8 cellular contexts compared by ENCODE assay signal in the genomic region with DNA sequence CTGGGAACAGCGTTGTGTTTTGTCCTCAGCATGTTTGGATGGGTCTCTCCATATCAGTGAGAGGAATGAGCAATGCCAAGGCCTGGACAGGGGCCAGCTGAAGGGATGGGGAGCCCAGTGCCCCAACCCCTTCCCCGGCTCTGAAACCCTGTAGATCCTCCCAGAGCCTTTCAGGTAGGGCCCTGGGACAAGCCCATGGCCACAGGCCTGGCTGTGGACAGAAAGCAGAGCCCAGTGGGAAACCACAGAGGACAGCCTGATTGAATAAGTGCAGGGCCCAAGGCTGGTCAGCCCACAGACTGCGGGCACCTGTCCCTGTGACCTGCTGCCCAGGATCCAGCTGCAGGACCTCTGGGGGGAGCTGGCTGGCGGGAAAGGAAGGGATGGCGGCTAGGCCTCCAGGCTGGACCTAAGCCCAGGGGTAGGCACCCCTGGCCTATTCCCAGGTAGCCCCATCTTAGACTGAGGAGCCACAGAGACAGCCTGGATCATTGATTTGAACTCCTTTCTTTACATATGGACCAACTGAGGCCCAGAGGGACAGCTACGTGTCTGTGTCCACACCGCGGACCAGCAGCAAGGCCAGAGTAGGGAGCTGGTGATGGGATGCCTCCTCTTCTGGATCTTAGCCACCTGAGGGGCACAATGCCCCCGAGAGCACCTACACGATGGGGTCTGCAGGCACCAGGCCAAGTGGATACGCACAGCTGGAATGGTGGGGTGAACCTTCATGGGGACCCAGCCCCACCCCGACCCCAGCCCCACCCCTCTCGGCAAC. TPM values are rescaled to one million over a fixed set of nuclear protein-coding genes. Genes with fewer than 3 reads are reported as not detected.
DNase-seq lines count a peak whose midpoint lies in the region; ATAC-seq, FAIRE-seq and TF ChIP-seq lines count a peak whose summit lies in the region.

No MANE protein-coding gene starts in this region.

- H3K4me3 ChIP-seq in K562 = peak overlapping the region; percentile 78; the same call in 1 of the 2 replicates
- H3K4me3 ChIP-seq in mesendoderm (ENCODE audit: low read length) = no peak overlapping the region
- peak overlapping the region; percentile 90 for H3K4me3 ChIP-seq in urinary bladder (ENCODE audit: low read depth, low read length)

- BruUV-seq in K562 (replicated peaks; lab: Mats Ljungman, UMichigan) = no TSS peak

- intact Hi-C loops in K562 (cut with micrococcal nuclease) = no loop called here

- H4K20me1 ChIP-seq in K562 (replicated peaks; ENCODE audit: control insufficient read depth, insufficient read depth, low read length) = no peaks in the 10 kb centered on the region

- H3K4me2 ChIP-seq in K562 (ENCODE audit: insufficient read depth, low read length) (peak overlapping the region; percentile 86; the same call in 1 of the 2 replicates), mesendoderm (ENCODE audit: low read length) (no peak overlapping the region)

- no peak for TF ChIP-seq POLR2A in K562 (conservative IDR thresholded peaks at IDR 0.05)

- no peak overlapping the region for H2BK5ac ChIP-seq in mesendoderm (ENCODE audit: low read length)

- peak overlapping the region; percentile 89 for H3K56ac ChIP-seq in mesendoderm (ENCODE audit: low read length)

- peaks cover 29 to 53% of the 10 kb centered on the region in 2 experiments for H3K4me1 ChIP-seq in K562 (replicated peaks in 1 of 2; ENCODE audit: control insufficient read depth in 2 of 2, insufficient read depth in 2 of 2, low read length in 2 of 2)
- H3K4me1 ChIP-seq in mesendoderm (ENCODE audit: control insufficient read depth, low read depth, low read length) = peaks cover 5% of the 10 kb centered on the region
- peaks cover 2% of the 10 kb centered on the region for H3K4me1 ChIP-seq in urinary bladder (ENCODE audit: insufficient read depth)

- no peak overlapping the region for H3K23ac ChIP-seq in mesendoderm (ENCODE audit: low read length)

- no peak for DNase-seq in activated naive CD4-positive, alpha-beta T cell treated with anti-CD3 and anti-CD28 coated beads, Interleukin-2, amount 10 ng/mL, durations not matched to agents 7 days and 5 days
- DNase-seq in activated naive CD4-positive, alpha-beta T cell treated with Interleukin-2 at 50 U/mL for 16 hours = no peak
- no peak for DNase-seq in K562 (ENCODE audit: extremely low read depth in 1 of 4, low spot score in 3 of 4)
- DNase-seq in mesendoderm = no peak
- DNase-seq in NCI-H69 (lab: John Stamatoyannopoulos, UW) = no peak
- DNase-seq in NCI-H2171 treated with DMSO at 0.1 percent for 48 hours (lab: John Stamatoyannopoulos, UW) = no peak
- no peak for DNase-seq in SIG-M5 (lab: John Stamatoyannopoulos, UW)

- H3K4me1 Mint-ChIP-seq in activated naive CD4-positive, alpha-beta T cell treated with anti-CD3 and anti-CD28 coated beads, Interleukin-2, amount 10 ng/mL, durations not matched to agents 7 days and 5 days = peaks cover 84% of the 10 kb centered on the region

- CTCF ChIA-PET in activated naive CD4-positive, alpha-beta T cell treated with anti-CD3 and anti-CD28 coated beads, Interleukin-2, amount 10 ng/mL, durations not matched to agents 7 days and 5 days (lab: Charles Lee) = interaction anchor here (0.8 to 2.4 kb wide), 5 partner anchors 8 to 66 kb away, joined by 3 to 8 read pairs (median 5); no protein-coding TSS in a partner anchor
- CTCF ChIA-PET in K562 (lab: Yijun Ruan, JAX; ENCODE audit: low intra/inter-chr PET ratio) = no interaction called here

- no peaks in the 10 kb centered on the region for H3K36me3 ChIP-seq in K562 (ENCODE audit: control insufficient read depth, insufficient read depth, low read length)
- no peaks in the 10 kb centered on the region for H3K36me3 ChIP-seq in mesendoderm (ENCODE audit: control insufficient read depth, insufficient read depth, low read length)
- no peaks in the 10 kb centered on the region for H3K36me3 ChIP-seq in urinary bladder (ENCODE audit: insufficient read depth)

- no peak for FAIRE-seq in K562 (lab: Jason Lieb, UNC)

- WGBS in K562 (ENCODE audit: insufficient coverage, low coverage, missing lambda C conversion rate) = 59% methylated on average over 9 of the region's 13 CpGs
- no CpG with 5 or more reads among the region's 13 CpGs for WGBS in mesendoderm (ENCODE audit: extremely low coverage, insufficient coverage, low lambda C conversion rate)
- 42% methylated on average over 13 of the region's 13 CpGs for WGBS in urinary bladder

- H3K9ac ChIP-seq in K562 (ENCODE audit: insufficient read depth in 1 of 2, low read depth in 2 of 2, low read length in 2 of 2) (peak overlapping the region in 1 of 2 experiments; percentile 80; a peak in 2 of 4 replicates), mesendoderm (ENCODE audit: low read length) (no peak overlapping the region)

- TF ChIP-seq RAD21 in K562 (CRISPR knock-in tag; conservative IDR thresholded peaks at IDR 0.05 in 1 of 2, IDR thresholded peaks at IDR 0.05 in 1 of 2) = no peak

- peak overlapping the region; percentile 94; the same call in 1 of the 2 replicates for H2AFZ ChIP-seq in K562 (ENCODE audit: low read depth, low read length)

- no peak for TF ChIP-seq CTCF in K562 (IDR thresholded peaks at IDR 0.05 in 2 of 3, conservative IDR thresholded peaks at IDR 0.05 in 1 of 3; ENCODE audit: insufficient read depth in 2 of 3, low read depth in 1 of 3, low read length in 3 of 3)

- H3K4me3 Mint-ChIP-seq in activated naive CD4-positive, alpha-beta T cell treated with anti-CD3 and anti-CD28 coated beads, Interleukin-2, amount 10 ng/mL, durations not matched to agents 7 days and 5 days = peak overlapping the region; percentile 78

- no peaks in the 10 kb centered on the region for H3K9me1 ChIP-seq in K562 (ENCODE audit: control insufficient read depth, insufficient read depth, low read length)

- H3K18ac ChIP-seq in mesendoderm (ENCODE audit: low read length) = no peak overlapping the region

- no peak overlapping the region for H2BK15ac ChIP-seq in mesendoderm (replicated peaks; ENCODE audit: low read depth)

- H3K27me3 ChIP-seq in K562 (ENCODE audit: control insufficient read depth in 2 of 2, insufficient read depth in 2 of 2, low read length in 2 of 2) = no peaks in the 10 kb centered on the region
- H3K27me3 ChIP-seq in mesendoderm (ENCODE audit: insufficient read depth, low read length, poor library complexity) = no peaks in the 10 kb centered on the region

- H3K79me1 ChIP-seq in mesendoderm (ENCODE audit: low read length) = peaks cover 5% of the 10 kb centered on the region

- no peaks in the 10 kb centered on the region for H3K36me3 Mint-ChIP-seq in activated naive CD4-positive, alpha-beta T cell treated with anti-CD3 and anti-CD28 coated beads, Interleukin-2, amount 10 ng/mL, durations not matched to agents 7 days and 5 days

- no peaks in the 10 kb centered on the region for H3K27me3 Mint-ChIP-seq in activated naive CD4-positive, alpha-beta T cell treated with anti-CD3 and anti-CD28 coated beads, Interleukin-2, amount 10 ng/mL, durations not matched to agents 7 days and 5 days

- H2BK120ac ChIP-seq in mesendoderm (ENCODE audit: low read depth, low read length) = no peak overlapping the region

- peak overlapping the region; percentile 90 for H3K27ac Mint-ChIP-seq in activated naive CD4-positive, alpha-beta T cell treated with anti-CD3 and anti-CD28 coated beads, Interleukin-2, amount 10 ng/mL, durations not matched to agents 7 days and 5 days

- in situ Hi-C loops in K562 (cut with MboI) = no loop called here

- no peak overlapping the region for H2AK5ac ChIP-seq in mesendoderm (ENCODE audit: low read length)

- ATAC-seq in K562 = no peak

- no peaks in the 10 kb centered on the region for H3K9me3 Mint-ChIP-seq in activated naive CD4-positive, alpha-beta T cell treated with anti-CD3 and anti-CD28 coated beads, Interleukin-2, amount 10 ng/mL, durations not matched to agents 7 days and 5 days

- TF ChIP-seq EP300 in K562 (IDR thresholded peaks at IDR 0.05; ENCODE audit: low read length) = no peak

- H3K79me2 ChIP-seq in K562 (ENCODE audit: control insufficient read depth, insufficient read depth, low read length) = no peaks in the 10 kb centered on the region
- H3K79me2 ChIP-seq in mesendoderm (ENCODE audit: control insufficient read depth, insufficient read depth, low read length) = no peaks in the 10 kb centered on the region

- peak overlapping the region; percentile 21 for H3K4ac ChIP-seq in mesendoderm (ENCODE audit: low read depth, low read length)

- H4K5ac ChIP-seq in mesendoderm (ENCODE audit: low read length) = no peak overlapping the region

- H3K9me3 ChIP-seq in K562 (replicated peaks; ENCODE audit: control insufficient read depth, insufficient read depth, low read depth, low read length) = no peaks in the 10 kb centered on the region

- no peak overlapping the region for H4K8ac ChIP-seq in mesendoderm (ENCODE audit: low read depth, low read length)

- H3K27ac ChIP-seq in K562 (ENCODE audit: extremely low read depth, low read depth, low read length) = no peak overlapping the region; the same call in 2 of the 3 replicates
- no peak overlapping the region for H3K27ac ChIP-seq in mesendoderm (ENCODE audit: low read depth, low read length)
- no peak overlapping the region for H3K27ac ChIP-seq in urinary bladder (ENCODE audit: low read depth)

- POLR2A ChIA-PET in K562 (lab: Yijun Ruan, JAX) = interaction anchor here (0.7 kb wide), 1 partner anchor 10 kb away, joined by 3 read pairs; no protein-coding TSS in a partner anchor

RNA-seq across cellular contexts. Expression of a gene that starts 1.3 kb away (rescaled TPM):
- 0.26 and 1.1 TPM in 2 replicates for total RNA-seq in K562 (2011; cell fraction: chromatin; rRNA removed; ENCODE audit: low replicate concordance)
- 0.92 and 1.3 TPM in 2 replicates for total RNA-seq in K562 (2011; cell fraction: nucleolus; rRNA removed)
- 0.51 and 0.84 TPM in 2 replicates for total RNA-seq in K562 (2011; cell fraction: nucleoplasm; rRNA removed)
- 3.8 and 4.9 TPM in 2 replicates for total RNA-seq in K562 (2014; rRNA removed)
- total RNA-seq in K562 (2014; rRNA removed; fragmentation: Illumina TruSeq; extraction: Trizol) = 0.16 and 0.58 TPM in 2 replicates
- total RNA-seq in K562 (2015; rRNA removed; fragmentation: Illumina TruSeq; extraction: Trizol) = 1.4 and 2.1 TPM in 2 replicates
- 2.7 and 3.0 TPM in 2 replicates for total RNA-seq in K562 (2021)
- polyA plus RNA-seq in K562 (2011; rRNA removed) = 2.2 and 2.4 TPM in 2 replicates
- polyA plus RNA-seq in K562 (2011; cell fraction: cytosol; rRNA removed) = 2.6 and 6.6 TPM in 2 replicates
- 1.3 and 2.1 TPM in 2 replicates for polyA plus RNA-seq in K562 (2011; cell fraction: nucleus; rRNA removed)
- 2.3 and 2.8 TPM in 2 replicates for polyA plus RNA-seq in K562 (2012)
- 0.85 and 1.4 TPM in 2 replicates for polyA plus RNA-seq in K562 (2014; fragmentation: Illumina TruSeq; extraction: Trizol)
- polyA plus RNA-seq in K562 (2014; fragmentation: Nextera tagmentation; extraction: Ambion mirVana) = under 1 TPM; 0.03 to 0.11 TPM
- polyA plus RNA-seq in K562 (2014; rRNA removed) = 2.0 and 4.9 TPM in 2 replicates
- polyA minus RNA-seq in K562 (2011; rRNA and poly(A)+ RNA removed) = 0.45 and 1.4 TPM in 2 replicates
- 1.4 and 1.6 TPM in 2 replicates for polyA minus RNA-seq in K562 (2011; cell fraction: cytosol; rRNA and poly(A)+ RNA removed)
- polyA minus RNA-seq in K562 (2011; cell fraction: nucleus; rRNA and poly(A)+ RNA removed) = 0.67 and 1.1 TPM in 2 replicates
- polyA plus RNA-seq in mesendoderm (2013, experiment 1 of 2) = 2.0 TPM
- polyA plus RNA-seq in mesendoderm (2013, experiment 2 of 2) = 1.8 TPM
- total RNA-seq in urinary bladder = 12.7 TPM
- 25.6 TPM for polyA plus RNA-seq in urinary bladder

RNA-seq across cellular contexts. Expression of a gene that starts 7.4 kb away (rescaled TPM):
- total RNA-seq in K562 (2011; cell fraction: chromatin; rRNA removed; ENCODE audit: low replicate concordance) = 0.14 TPM in 1 of 2 replicates, not detected in the other
- total RNA-seq in K562 (2011; cell fraction: nucleolus; rRNA removed) = 0.13 TPM in 1 of 2 replicates, not detected in the other
- 0.07 TPM in 1 of 2 replicates, not detected in the other for total RNA-seq in K562 (2011; cell fraction: nucleoplasm; rRNA removed)
- total RNA-seq in K562 (2014; rRNA removed) = 0.08 and 0.09 TPM in 2 replicates
- 0.07 TPM in 1 of 2 replicates, not detected in the other for total RNA-seq in K562 (2014; rRNA removed; fragmentation: Illumina TruSeq; extraction: Trizol)
- 0.14 and 0.30 TPM in 2 replicates for total RNA-seq in K562 (2015; rRNA removed; fragmentation: Illumina TruSeq; extraction: Trizol)
- total RNA-seq in K562 (2021) = 0.09 and 0.27 TPM in 2 replicates
- polyA plus RNA-seq in K562 (2011; rRNA removed) = 0.01 and 0.11 TPM in 2 replicates
- 0.03 and 0.07 TPM in 2 replicates for polyA plus RNA-seq in K562 (2011; cell fraction: cytosol; rRNA removed)
- polyA plus RNA-seq in K562 (2011; cell fraction: nucleus; rRNA removed) = 0.13 and 0.27 TPM in 2 replicates
- 0.55 and 0.62 TPM in 2 replicates for polyA plus RNA-seq in K562 (2012)
- 0.08 and 0.10 TPM in 2 replicates for polyA plus RNA-seq in K562 (2014; fragmentation: Illumina TruSeq; extraction: Trizol)
- polyA plus RNA-seq in K562 (2014; fragmentation: Nextera tagmentation; extraction: Ambion mirVana) = under 1 TPM; 0.01 to 0.39 TPM
- 0.04 and 0.15 TPM in 2 replicates for polyA plus RNA-seq in K562 (2014; rRNA removed)
- polyA minus RNA-seq in K562 (2011; rRNA and poly(A)+ RNA removed) = 0.06 TPM in 1 of 2 replicates, not detected in the other
- polyA minus RNA-seq in K562 (2011; cell fraction: cytosol; rRNA and poly(A)+ RNA removed) = not detected in 2 replicates
- polyA minus RNA-seq in K562 (2011; cell fraction: nucleus; rRNA and poly(A)+ RNA removed) = not detected in 2 replicates
- 2.9 TPM for polyA plus RNA-seq in mesendoderm (2013, experiment 1 of 2)
- polyA plus RNA-seq in mesendoderm (2013, experiment 2 of 2) = 3.0 TPM
- total RNA-seq in urinary bladder = 0.21 TPM
- polyA plus RNA-seq in urinary bladder = 0.22 TPM

RNA-seq across cellular contexts. Expression of a gene that starts 48.8 kb away (rescaled TPM):
- 3.9 and 13.2 TPM in 2 replicates for total RNA-seq in K562 (2011; cell fraction: chromatin; rRNA removed; ENCODE audit: low replicate concordance)
- 9.2 and 12.2 TPM in 2 replicates for total RNA-seq in K562 (2011; cell fraction: nucleolus; rRNA removed)
- 6.3 and 7.6 TPM in 2 replicates for total RNA-seq in K562 (2011; cell fraction: nucleoplasm; rRNA removed)
- 14.4 and 18.9 TPM in 2 replicates for total RNA-seq in K562 (2014; rRNA removed)
- total RNA-seq in K562 (2014; rRNA removed; fragmentation: Illumina TruSeq; extraction: Trizol) = 2.3 and 3.2 TPM in 2 replicates
- total RNA-seq in K562 (2015; rRNA removed; fragmentation: Illumina TruSeq; extraction: Trizol) = 8.3 and 9.3 TPM in 2 replicates
- 11.0 and 11.4 TPM in 2 replicates for total RNA-seq in K562 (2021)
- 10.8 and 11.3 TPM in 2 replicates for polyA plus RNA-seq in K562 (2011; rRNA removed)
- 14.0 and 19.6 TPM in 2 replicates for polyA plus RNA-seq in K562 (2011; cell fraction: cytosol; rRNA removed)
- polyA plus RNA-seq in K562 (2011; cell fraction: nucleus; rRNA removed) = 23.7 and 31.1 TPM in 2 replicates
- 10.2 and 13.2 TPM in 2 replicates for polyA plus RNA-seq in K562 (2012)
- polyA plus RNA-seq in K562 (2014; fragmentation: Illumina TruSeq; extraction: Trizol) = 6.5 and 9.5 TPM in 2 replicates
- polyA plus RNA-seq in K562 (2014; fragmentation: Nextera tagmentation; extraction: Ambion mirVana) = under 1 TPM; 0.10 TPM
- 12.4 and 16.4 TPM in 2 replicates for polyA plus RNA-seq in K562 (2014; rRNA removed)
- 3.6 and 5.5 TPM in 2 replicates for polyA minus RNA-seq in K562 (2011; rRNA and poly(A)+ RNA removed)
- polyA minus RNA-seq in K562 (2011; cell fraction: cytosol; rRNA and poly(A)+ RNA removed) = 5.9 and 6.1 TPM in 2 replicates
- 5.2 and 5.3 TPM in 2 replicates for polyA minus RNA-seq in K562 (2011; cell fraction: nucleus; rRNA and poly(A)+ RNA removed)
- polyA plus RNA-seq in mesendoderm (2013, experiment 1 of 2) = 7.1 TPM
- 6.5 TPM for polyA plus RNA-seq in mesendoderm (2013, experiment 2 of 2)
- total RNA-seq in urinary bladder = 11.8 TPM
- polyA plus RNA-seq in urinary bladder = 21.3 TPM
